In the genomic region with DNA sequence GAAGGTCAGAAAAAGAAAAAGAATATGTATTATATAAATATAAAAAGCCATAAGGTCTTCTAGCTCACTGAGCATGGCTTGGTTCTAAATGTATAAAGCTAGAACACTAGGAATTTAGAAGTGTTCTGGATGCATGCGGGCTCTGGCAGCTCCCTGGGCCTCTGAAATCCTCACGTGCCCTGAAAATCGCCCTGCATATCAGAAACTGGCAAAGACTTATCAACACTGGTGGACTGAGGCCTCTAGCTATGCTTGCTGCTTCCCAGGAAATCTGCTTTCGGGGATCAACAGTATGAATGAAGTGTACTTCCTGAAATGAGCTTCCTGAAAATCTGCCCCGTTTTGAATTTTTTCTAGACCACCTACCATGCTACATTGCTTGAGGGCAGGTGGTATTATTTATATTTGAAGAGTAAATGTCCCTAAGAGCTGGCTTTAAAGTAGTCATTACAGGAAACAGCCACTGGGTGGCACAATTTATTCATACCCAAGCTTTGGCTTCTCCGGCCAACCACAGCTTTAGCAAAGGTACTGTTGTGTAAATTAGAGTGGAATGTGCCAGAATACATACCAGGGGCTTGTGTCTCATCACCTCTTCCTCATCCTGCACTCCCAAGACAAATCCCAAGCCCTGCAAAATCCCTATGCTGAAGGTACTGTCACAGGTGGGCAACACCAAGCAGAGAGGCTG, we compare ENCODE assay signal across 8 cellular contexts. TPM values are rescaled to one million over a fixed set of nuclear protein-coding genes. Genes with fewer than 3 reads are reported as not detected.
DNase-seq lines count a peak whose midpoint lies in the region; ATAC-seq, FAIRE-seq and TF ChIP-seq lines count a peak whose summit lies in the region.

No MANE protein-coding gene starts in this region.

- no peaks in the 10 kb centered on the region for H3K27me3 ChIP-seq in thoracic aorta (replicated peaks; ENCODE audit: insufficient read depth)

- 26% methylated on average over 6 of the region's 6 CpGs for WGBS in A549 (ENCODE audit: missing lambda C conversion rate)
- 21 to 22% methylated on average over 6 of the region's 6 CpGs for WGBS in lower leg skin, 2 donors

- H3K4me2 ChIP-seq in A549, result no peak overlapping the region

- no peak overlapping the region for H3K27ac ChIP-seq in A549
- peak overlapping the region in 1 of 2 donors; percentile 19 for H3K27ac ChIP-seq in thoracic aorta

- 0 out of 3 replicates have a peak, but pooled peaks cover 5% of the 10 kb centered on the region for H3K4me1 ChIP-seq in A549
- H3K4me1 ChIP-seq in thoracic aorta (ENCODE audit: control insufficient read depth in 1 of 2, low read depth in 2 of 2), result peaks cover 5 to 16% of the 10 kb centered on the region in 2 donors

- H3K9me3 ChIP-seq in A549 (no peaks in the 10 kb centered on the region), thoracic aorta (no peaks in the 10 kb centered on the region)

- H3K4me3 ChIP-seq in A549 (no peak overlapping the region), GM12875 (ENCODE audit: low read depth, low read length) (no peak overlapping the region), NB4 (ENCODE audit: low read depth, low read length) (no peak overlapping the region), lower leg skin (ENCODE audit: low read depth, poor library complexity, severe bottlenecking) (no peak overlapping the region), thoracic aorta (no peak overlapping the region)

- ATAC-seq in A549, result peak; percentile 87 to 92
- peak; percentile 66 for ATAC-seq in HG02623 (IDR thresholded peaks at IDR 0.05; ENCODE audit: unreplicated experiment)
- ATAC-seq in thoracic aorta (ENCODE audit: insufficient number of reproducible peaks, low FRiP score, low read depth), result no peak

- peak; percentile 63 for FAIRE-seq in A549 (lab: Jason Lieb, UNC)

- DNase-seq in A549 (ENCODE audit: low read depth in 1 of 2, low spot score in 1 of 2) (peak; percentile 67 to 77), NB4 (ENCODE audit: low read depth) (peak; percentile 69), SW480 (ENCODE audit: low spot score) (peak; percentile 63), dedifferentiated amniotic fluid mesenchymal stem cell (ENCODE audit: extremely low spot score) (peak; percentile 61), lower leg skin (ENCODE audit: low spot score in 2 of 2) (peak; percentile 54 to 56), thoracic aorta (ENCODE audit: low spot score) (no peak)

- TF ChIP-seq EP300 in A549 (IDR thresholded peaks at IDR 0.05), result no peak

- POLR2A ChIA-PET in A549 (lab: Yijun Ruan, JAX), result interaction anchor here (1.1 to 1.9 kb wide), 2 partner anchors 241 to 309 kb away, joined by 6 to 16 read pairs; a partner anchor contains a TSS

- CTCF ChIA-PET in A549 (lab: Yijun Ruan, JAX), result interaction anchor here (0.6 to 8.3 kb wide), 53 partner anchors 10 to 667 kb away, joined by 3 to 187 read pairs (median 4); a partner anchor contains a TSS

- TF ChIP-seq CTCF in A549 (IDR thresholded peaks at IDR 0.05) (peak; percentile 87), GM12875 (IDR thresholded peaks at IDR 0.05; ENCODE audit: borderline replicate concordance, insufficient read depth, low read depth, low read length) (peak; percentile 54; the same call in 1 of the 2 replicates), NB4 (IDR thresholded peaks at IDR 0.05; ENCODE audit: low read depth, low read length) (peak; percentile 62), lower leg skin (IDR thresholded peaks at IDR 0.05) (no peak), thoracic aorta (IDR thresholded peaks at IDR 0.05) (peak; percentile 80)

- TF ChIP-seq RAD21 in A549 (conservative IDR thresholded peaks at IDR 0.05 in 1 of 2, IDR thresholded peaks at IDR 0.05 in 1 of 2), result peak; percentile 87 to 89

- peaks cover 33% of the 10 kb centered on the region for H3K36me3 ChIP-seq in thoracic aorta

- TF ChIP-seq POLR2A in A549 (IDR thresholded peaks at IDR 0.05; ENCODE audit: low read length) (no peak), NB4 (IDR thresholded peaks at IDR 0.05; ENCODE audit: extremely low read depth, insufficient read length) (no peak), lower leg skin (IDR thresholded peaks at IDR 0.05) (no peak)

- intact Hi-C loops in lower leg skin (cut with DNase I; ENCODE audit: low total_unique reads), result no loop called here

TF ChIP-seq in A549, 52 proteins besides CTCF, POLR2A, EP300 and RAD21:
- TF ChIP-seq SMC3 (IDR thresholded peaks at IDR 0.05), result peak; percentile 84
- TF ChIP-seq CBX8 (IDR thresholded peaks at IDR 0.05), result no peak

RNA-seq across cellular contexts. Expression of a gene that starts 17.7 kb away (rescaled TPM):
- 355 and 384 TPM in 2 replicates for polyA plus RNA-seq in A549 (2011; rRNA removed)
- polyA plus RNA-seq in A549 (2012; cell fraction: cytosol; rRNA removed), result 141 and 207 TPM in 2 replicates
- polyA plus RNA-seq in A549 (2012; cell fraction: nucleus; rRNA removed), result 73.1 and 74.0 TPM in 2 replicates
- 173 to 185 TPM (median 181 TPM) in 3 replicates for polyA plus RNA-seq in A549 (2017; fragmentation: RNase III; extraction: RNeasy Plus Mini Kit Qiagen cat#74134 plus additional on column Dnase treatment)
- 135 and 148 TPM in 2 replicates for polyA minus RNA-seq in A549 (2011; rRNA and poly(A)+ RNA removed)
- 100 to 1,000 TPM; 130 to 258 (median 196) TPM for total RNA-seq in lower leg skin
- 100 to 1,000 TPM; 419 to 454 TPM for total RNA-seq in thoracic aorta

RNA-seq across cellular contexts. Expression of a gene that starts 34.5 kb away (rescaled TPM):
- polyA plus RNA-seq in A549 (2011; rRNA removed) (90.4 and 101 TPM in 2 replicates), A549 (2017; fragmentation: RNase III; extraction: RNeasy Plus Mini Kit Qiagen cat#74134 plus additional on column Dnase treatment) (44.3 to 53.3 TPM (median 51.7 TPM) in 3 replicates)
- polyA plus RNA-seq in A549 (2012; cell fraction: cytosol; rRNA removed), result 33.7 and 43.9 TPM in 2 replicates
- polyA plus RNA-seq in A549 (2012; cell fraction: nucleus; rRNA removed), result 64.9 and 83.8 TPM in 2 replicates
- 71.1 and 74.4 TPM in 2 replicates for polyA minus RNA-seq in A549 (2011; rRNA and poly(A)+ RNA removed)
- total RNA-seq in lower leg skin (10 to 100 TPM; 24.7 to 42.3 (median 36.6) TPM), thoracic aorta (100 to 1,000 TPM in 1 of 2 donors, 10 to 100 TPM in 1; 64.1 to 104 TPM)

RNA-seq across cellular contexts. Expression of a gene that starts 34.5 kb away (rescaled TPM):
- polyA plus RNA-seq in A549 (2011; rRNA removed), result 2.4 and 2.5 TPM in 2 replicates
- polyA plus RNA-seq in A549 (2012; cell fraction: cytosol; rRNA removed), result 1.4 and 1.6 TPM in 2 replicates
- 2.2 and 2.9 TPM in 2 replicates for polyA plus RNA-seq in A549 (2012; cell fraction: nucleus; rRNA removed)
- 1.0 to 1.3 TPM (median 1.1 TPM) in 3 replicates for polyA plus RNA-seq in A549 (2017; fragmentation: RNase III; extraction: RNeasy Plus Mini Kit Qiagen cat#74134 plus additional on column Dnase treatment)
- 9.3 and 11.3 TPM in 2 replicates for polyA minus RNA-seq in A549 (2011; rRNA and poly(A)+ RNA removed)
- total RNA-seq in lower leg skin, result 10 to 100 TPM in 2 of 4 donors, 1 to 10 TPM in 2; 9.2 to 14.0 (median 11.6) TPM
- 10 to 100 TPM in 1 of 2 donors, 1 to 10 TPM in 1; 6.5 to 12.1 TPM for total RNA-seq in thoracic aorta

Comparison
In these comparisons a context has a peak if more than half of its experiments do, and no peak if none do; other contexts are left out.
1. CTCF ChIP-seq: peak in A549 (single experiment), GM12875 (single experiment), NB4 (single experiment) and thoracic aorta (single experiment); none in lower leg skin (0 of 3).